1 cellular context compared by ENCODE assay signal in genomic region chr1:236966636-236967035, GRCh38.
A peak's percentile ranks its signal among the peaks of the same experiment; 100 is the strongest.
TF ChIP-seq lines count a peak whose summit lies in the region.

No MANE protein-coding gene starts in this region.

TF ChIP-seq in HepG2, 621 proteins besides CTCF, POLR2A, EP300 and RAD21 (continued from another document):
- TF ChIP-seq RARA (CRISPR knock-in tag; IDR thresholded peaks at IDR 0.05) (peak; percentile 41; the same call in 1 of the 2 replicates), ZNF274 (CRISPR knock-in tag; IDR thresholded peaks at IDR 0.05) (no peak), ELF3 (CRISPR knock-in tag; IDR thresholded peaks at IDR 0.05) (peak; percentile 56; the same call in 1 of the 2 replicates), ZNF335 (CRISPR knock-in tag; IDR thresholded peaks at IDR 0.05) (no peak), FOXK2 (IDR thresholded peaks at IDR 0.05) (no peak), MED1 (CRISPR knock-in tag; IDR thresholded peaks at IDR 0.05) (0 out of 2 replicates have a peak, but pooled peaks have one; percentile 10), ISL2 (CRISPR knock-in tag; IDR thresholded peaks at IDR 0.05) (peak; percentile 21; the same call in 1 of the 2 replicates), BCL6 (CRISPR knock-in tag; IDR thresholded peaks at IDR 0.05) (peak; percentile 84)
TF ChIP-seq in HepG2: peak in this region for 30.
